ENCODE assay signal across 1 cellular context in the genomic region with DNA sequence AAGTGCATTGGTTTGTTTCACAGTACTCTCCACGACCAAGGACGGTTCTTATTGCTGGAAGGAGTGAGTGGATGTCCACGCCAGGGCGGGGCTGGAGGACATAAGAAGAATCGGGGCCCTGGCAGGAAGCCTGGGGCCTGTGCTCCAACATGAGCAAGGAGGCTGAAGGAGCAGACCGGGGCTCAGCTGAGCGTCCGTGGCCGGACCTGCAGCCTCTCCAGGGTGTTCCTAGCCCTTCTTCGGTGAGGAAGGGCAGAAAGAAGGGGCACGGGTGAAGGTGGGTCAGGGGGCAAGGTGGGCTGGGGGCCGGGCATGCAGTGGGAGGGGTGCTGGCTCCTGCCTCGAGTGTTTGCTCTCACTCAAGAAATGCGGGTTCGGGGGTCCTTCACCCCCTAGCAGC.
A peak's percentile ranks its signal among the peaks of the same experiment; 100 is the strongest.
TF ChIP-seq lines count a peak whose summit lies in the region.

No MANE protein-coding gene starts in this region.

TF ChIP-seq in K562, 482 proteins besides CTCF, POLR2A, EP300 and RAD21:
- TF ChIP-seq RCOR1 (IDR thresholded peaks at IDR 0.05; ENCODE audit: borderline replicate concordance in 1 of 2, low read depth in 2 of 2, low read length in 2 of 2) (0 out of 4 replicates have a peak, but pooled peaks have one; percentile 16), ILF3 (IDR thresholded peaks at IDR 0.05; ENCODE audit: borderline replicate concordance) (no peak), MECOM (CRISPR knock-in tag; IDR thresholded peaks at IDR 0.05) (no peak), POLR2AphosphoS2 (IDR thresholded peaks at IDR 0.05; ENCODE audit: low read length) (0 out of 2 replicates have a peak, but pooled peaks have one; percentile 36), SIN3A (IDR thresholded peaks at IDR 0.05; ENCODE audit: borderline replicate concordance in 2 of 2, control insufficient read depth in 1 of 2, low read depth in 2 of 2, low read length in 2 of 2) (0 out of 4 replicates have a peak, but pooled peaks of 1 of the 2 experiments have one; percentile 10), ZNF778 (CRISPR knock-in tag; IDR thresholded peaks at IDR 0.05) (no peak), PHF8 (IDR thresholded peaks at IDR 0.05; ENCODE audit: borderline replicate concordance, low read length) (no peak), ETV1 (tag; conservative IDR thresholded peaks at IDR 0.05; ENCODE audit: low read depth) (no peak)
- TF ChIP-seq, protein P1, sequence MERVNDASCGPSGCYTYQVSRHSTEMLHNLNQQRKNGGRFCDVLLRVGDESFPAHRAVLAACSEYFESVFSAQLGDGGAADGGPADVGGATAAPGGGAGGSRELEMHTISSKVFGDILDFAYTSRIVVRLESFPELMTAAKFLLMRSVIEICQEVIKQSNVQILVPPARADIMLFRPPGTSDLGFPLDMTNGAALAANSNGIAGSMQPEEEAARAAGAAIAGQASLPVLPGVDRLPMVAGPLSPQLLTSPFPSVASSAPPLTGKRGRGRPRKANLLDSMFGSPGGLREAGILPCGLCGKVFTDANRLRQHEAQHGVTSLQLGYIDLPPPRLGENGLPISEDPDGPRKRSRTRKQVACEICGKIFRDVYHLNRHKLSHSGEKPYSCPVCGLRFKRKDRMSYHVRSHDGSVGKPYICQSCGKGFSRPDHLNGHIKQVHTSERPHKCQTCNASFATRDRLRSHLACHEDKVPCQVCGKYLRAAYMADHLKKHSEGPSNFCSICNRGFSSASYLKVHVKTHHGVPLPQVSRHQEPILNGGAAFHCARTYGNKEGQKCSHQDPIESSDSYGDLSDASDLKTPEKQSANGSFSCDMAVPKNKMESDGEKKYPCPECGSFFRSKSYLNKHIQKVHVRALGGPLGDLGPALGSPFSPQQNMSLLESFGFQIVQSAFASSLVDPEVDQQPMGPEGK (CRISPR knock-in tag; IDR thresholded peaks at IDR 0.05; ENCODE audit: borderline replicate concordance): no peak
